9 cellular contexts compared by ENCODE assay signal in the genomic region with DNA sequence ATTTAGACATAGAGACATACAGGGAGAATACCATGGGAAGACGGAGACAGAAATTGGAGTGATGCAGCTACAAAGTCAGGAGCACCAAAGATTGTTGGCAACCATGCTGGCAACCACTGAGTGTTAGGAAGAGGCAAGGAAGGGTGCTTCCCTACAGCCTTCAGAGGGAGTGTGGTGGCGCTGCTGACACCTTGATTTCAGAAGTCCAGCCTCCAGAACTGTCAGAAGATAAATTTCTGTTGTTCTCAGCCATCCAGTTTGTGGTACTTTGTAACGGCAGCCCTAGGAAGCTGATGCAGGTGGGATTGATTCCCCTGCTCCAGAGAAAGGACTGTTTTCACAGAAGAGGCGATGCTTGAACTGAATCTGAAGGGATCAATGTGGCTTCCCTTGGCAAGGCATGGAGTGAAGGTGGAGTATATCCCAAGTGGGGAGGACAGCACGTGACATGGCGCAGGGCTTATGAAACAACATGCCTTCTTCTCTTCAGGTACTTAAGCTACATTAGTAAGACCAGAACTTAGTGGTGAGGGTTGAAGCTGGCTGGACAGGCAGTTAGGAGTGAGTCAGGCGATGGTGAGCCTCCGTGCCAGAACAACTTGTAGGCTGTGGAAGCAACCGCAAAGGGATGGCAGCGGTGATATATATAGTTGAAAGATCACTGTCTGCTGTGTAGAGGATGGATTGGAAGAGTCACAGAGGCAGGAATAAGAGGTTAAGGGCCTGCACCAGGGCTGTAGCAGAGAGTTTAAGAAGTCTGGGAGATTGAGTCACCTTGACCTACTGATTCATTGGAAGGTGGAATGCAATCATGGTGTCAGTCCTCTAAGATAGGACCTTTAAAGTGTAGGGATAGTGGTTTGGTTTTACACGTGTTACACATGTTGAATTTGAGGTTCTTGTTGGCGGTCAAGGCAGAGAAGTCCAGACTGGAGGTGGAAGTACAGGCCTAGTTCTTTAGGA. TPM values are rescaled to one million over a fixed set of nuclear protein-coding genes. Genes with fewer than 3 reads are reported as not detected.
DNase-seq lines count a peak whose midpoint lies in the region; TF ChIP-seq lines count a peak whose summit lies in the region.
"Had no signal": no experiment of that assay in that cellular context is flagged by ENCODE, and none has a peak within 500 bp of the region (broad histone marks: within the 10 kb centered on the region; RNA-seq: fewer than 3 reads in every experiment).

No MANE protein-coding gene starts in this region.

- H3K4me1 ChIP-seq in stomach smooth muscle (ENCODE audit: control insufficient read depth, insufficient read depth, low read length): peaks cover 13% of the 10 kb centered on the region

- no peak overlapping the region for H3K27ac ChIP-seq in stomach smooth muscle (ENCODE audit: low read length)

- DNase-seq in NCI-H2227 treated with DMSO at 0.1 percent for 48 hours (lab: John Stamatoyannopoulos, UW): peak; percentile 5
- no peak for DNase-seq in NCI-H2227 (lab: John Stamatoyannopoulos, UW; ENCODE audit: unreplicated experiment)
- DNase-seq in glomerular visceral epithelial cell (ENCODE audit: extremely low spot score): peak; percentile 91
- no peak for DNase-seq in NCI-H446 treated with DMSO at 0.1 percent for 48 hours (lab: John Stamatoyannopoulos, UW)
- no peak for DNase-seq in ureter (ENCODE audit: low spot score)
- DNase-seq in HPDE6-E6E7 (ENCODE audit: extremely low spot score): no peak
- DNase-seq: NCI-H2029 treated with DMSO at 0.1 percent for 48 hours had no signal

- no peaks in the 10 kb centered on the region for H3K9me3 ChIP-seq in stomach smooth muscle (ENCODE audit: control insufficient read depth in 2 of 2, low read length in 2 of 2)

- TF ChIP-seq CTCF in WI38 (IDR thresholded peaks at IDR 0.05; ENCODE audit: low read depth, low read length): no peak

- H3K36me3 ChIP-seq in stomach smooth muscle (ENCODE audit: control insufficient read depth in 2 of 2, insufficient read depth in 2 of 2, low read length in 2 of 2): peaks cover 16 to 18% of the 10 kb centered on the region in 2 donors

- peak overlapping the region; percentile 95 for H3K4me3 ChIP-seq in WI38 (ENCODE audit: low read depth, low read length)
- H3K4me3 ChIP-seq in stomach smooth muscle (ENCODE audit: low read length in 2 of 2): peak overlapping the region; percentile 94 to 95

- H3K9ac ChIP-seq in stomach smooth muscle (ENCODE audit: low read length in 2 of 2): no peak overlapping the region

- H3K27me3 ChIP-seq in stomach smooth muscle (ENCODE audit: control insufficient read depth in 1 of 2, insufficient read depth in 2 of 2, low read length in 2 of 2): no peaks in the 10 kb centered on the region

RNA-seq across cellular contexts. Expression of gene LEPR, which starts 2.1 kb away (rescaled TPM):
- 14.8 TPM for total RNA-seq in ureter

RNA-seq across cellular contexts. Expression of gene LEPROT, which starts 2.1 kb away (rescaled TPM):
- 87.7 TPM for total RNA-seq in ureter

Comparison
In these comparisons a context has a peak if more than half of its experiments do, and no peak if none do; other contexts are left out.
1. DNase-seq: peak in NCI-H2227 treated with DMSO at 0.1 percent for 48 hours (single experiment) and glomerular visceral epithelial cell (single experiment); none in NCI-H2227 (single experiment), NCI-H446 treated with DMSO at 0.1 percent for 48 hours (single experiment), ureter (single experiment) and HPDE6-E6E7 (single experiment).